In the genomic region with DNA sequence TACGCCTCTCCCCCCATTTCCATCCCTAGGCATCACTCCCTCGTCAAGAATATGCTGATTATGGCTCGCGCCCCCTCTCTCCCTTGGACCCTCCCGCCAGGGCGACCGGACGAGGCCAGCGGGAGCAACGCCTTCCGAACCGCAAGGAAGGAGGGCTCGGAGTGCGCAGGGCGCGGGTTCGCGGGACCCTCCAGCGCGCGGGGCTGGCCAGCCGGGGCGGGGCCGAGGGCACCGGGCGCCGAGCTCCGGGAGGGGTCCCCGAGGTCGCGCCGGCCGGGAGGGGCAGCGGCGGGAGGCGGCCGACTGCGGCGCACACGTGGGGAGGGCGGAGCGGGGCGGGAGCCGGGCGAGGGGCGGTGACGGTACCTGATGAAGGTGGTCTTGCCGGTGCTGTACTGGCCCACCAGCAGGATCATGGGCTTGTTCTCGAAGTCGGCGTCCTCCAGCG, we compare ENCODE assay signal across 8 cellular contexts. TPM values are rescaled to one million over a fixed set of nuclear protein-coding genes. Genes with fewer than 3 reads are reported as not detected.
DNase-seq lines count a peak whose midpoint lies in the region; ATAC-seq and TF ChIP-seq lines count a peak whose summit lies in the region.

No MANE protein-coding gene starts in this region.

- DNase-seq in activated CD8-positive, alpha-beta T cell treated with anti-CD3 and anti-CD28 coated beads for 36 hours, result no peak
- DNase-seq in left ventricle myocardium superior (no peak), skeletal muscle cell (ENCODE audit: low read depth) (no peak), HUDEP-2 (lab: John Stamatoyannopoulos, UW; ENCODE audit: unreplicated experiment in 76 of 76) (no peak), DMS79 treated with DMSO at 0.1 percent for 48 hours (lab: John Stamatoyannopoulos, UW) (no peak)

- H3K4me3 Mint-ChIP-seq in activated CD8-positive, alpha-beta T cell treated with anti-CD3 and anti-CD28 coated beads for 36 hours, result peak overlapping the region; percentile 86

- H3K27me3 Mint-ChIP-seq in activated CD8-positive, alpha-beta T cell treated with anti-CD3 and anti-CD28 coated beads for 36 hours, result peaks cover 13% of the 10 kb centered on the region

- H2AFZ ChIP-seq in ACC112 (ENCODE audit: low read length, unreplicated experiment), result peak overlapping the region; percentile 91

- no peaks in the 10 kb centered on the region for H3K27me3 ChIP-seq in ACC112 (ENCODE audit: insufficient read depth, low read length)

- H3K4me3 ChIP-seq in ACC112 (ENCODE audit: low read depth, low read length) (peak overlapping the region; percentile 91), skeletal muscle cell (ENCODE audit: low read depth, low read length) (peak overlapping the region; percentile 77)

- H3K27ac Mint-ChIP-seq in activated CD8-positive, alpha-beta T cell treated with anti-CD3 and anti-CD28 coated beads for 36 hours, result peak overlapping the region; percentile 94

- H3K4me1 Mint-ChIP-seq in activated CD8-positive, alpha-beta T cell treated with anti-CD3 and anti-CD28 coated beads for 36 hours (ENCODE audit: low read depth), result peaks cover 44% of the 10 kb centered on the region

- CTCF ChIA-PET in activated CD8-positive, alpha-beta T cell treated with anti-CD3 and anti-CD28 coated beads for 36 hours (lab: Charles Lee), result interaction anchor here (0.8 to 2.2 kb wide), 10 partner anchors 17 to 198 kb away, joined by 3 to 11 read pairs (median 4); a partner anchor contains a TSS

- ATAC-seq in GM18861 (IDR thresholded peaks at IDR 0.05; ENCODE audit: unreplicated experiment) (peak; percentile 1), HG03066 (IDR thresholded peaks at IDR 0.05; ENCODE audit: low read depth, unreplicated experiment) (peak; percentile 22), left ventricle myocardium superior (peak; percentile 60)
- peak; percentile 21 for ATAC-seq in activated CD8-positive, alpha-beta T cell treated with anti-CD3 and anti-CD28 coated beads for 36 hours

- intact Hi-C loops in activated CD8-positive, alpha-beta T cell treated with anti-CD3 and anti-CD28 coated beads for 36 hours (cut with micrococcal nuclease), result loop anchor here (2.0 kb wide), 1 partner anchor 35 kb away; no protein-coding TSS in a partner anchor
- intact Hi-C loops in left ventricle myocardium superior (cut with micrococcal nuclease), result no loop called here

- no peak for TF ChIP-seq CTCF in activated CD8-positive, alpha-beta T cell treated with anti-CD3 and anti-CD28 coated beads for 36 hours (IDR thresholded peaks at IDR 0.05)

- H3K9me3 Mint-ChIP-seq in activated CD8-positive, alpha-beta T cell treated with anti-CD3 and anti-CD28 coated beads for 36 hours, result no peaks in the 10 kb centered on the region

- H3K36me3 Mint-ChIP-seq in activated CD8-positive, alpha-beta T cell treated with anti-CD3 and anti-CD28 coated beads for 36 hours (ENCODE audit: low read depth), result peaks cover 8% of the 10 kb centered on the region

- H3K36me3 ChIP-seq in ACC112 (ENCODE audit: insufficient read depth, low read length), result no peaks in the 10 kb centered on the region

- H3K79me2 ChIP-seq in ACC112 (ENCODE audit: control insufficient read depth, insufficient read depth, low read length, unreplicated experiment), result peaks cover 51% of the 10 kb centered on the region

- peaks cover 34% of the 10 kb centered on the region for H3K4me1 ChIP-seq in ACC112 (ENCODE audit: control insufficient read depth, insufficient read depth, low read length, unreplicated experiment)

- peak overlapping the region; percentile 56; the same call in 1 of the 2 replicates for H3K27ac ChIP-seq in ACC112 (ENCODE audit: low read depth, low read length)

- POLR2A ChIA-PET in activated CD8-positive, alpha-beta T cell treated with anti-CD3 and anti-CD28 coated beads for 36 hours (lab: Charles Lee), result interaction anchor here (0.8 to 4.5 kb wide), 7 partner anchors 9 to 46 kb away, joined by 3 to 44 read pairs (median 3); no protein-coding TSS in a partner anchor

RNA-seq across cellular contexts. Expression of a gene that starts 0.4 kb away (rescaled TPM):
- total RNA-seq in activated CD8-positive, alpha-beta T cell treated with anti-CD3 and anti-CD28 coated beads for 36 hours, result 10 to 100 TPM; 22.3 to 22.6 TPM
- 53.5 TPM for total RNA-seq in left ventricle myocardium superior

RNA-seq across cellular contexts. Expression of a gene that starts 48.9 kb away (rescaled TPM):
- total RNA-seq in activated CD8-positive, alpha-beta T cell treated with anti-CD3 and anti-CD28 coated beads for 36 hours, result not detected
- total RNA-seq in left ventricle myocardium superior, result not detected

Comparison
In these comparisons a context has a peak if more than half of its experiments do, and no peak if none do; other contexts are left out.
1. ATAC-seq: peak in every context shown above with its lines; median percentile 60 in left ventricle myocardium superior; 22 in HG03066; 21 in activated CD8-positive, alpha-beta T cell treated with anti-CD3 and anti-CD28 coated beads for 36 hours; 1 in GM18861.